Comparison of ENCODE assay signal across 10 cellular contexts in the genomic region with DNA sequence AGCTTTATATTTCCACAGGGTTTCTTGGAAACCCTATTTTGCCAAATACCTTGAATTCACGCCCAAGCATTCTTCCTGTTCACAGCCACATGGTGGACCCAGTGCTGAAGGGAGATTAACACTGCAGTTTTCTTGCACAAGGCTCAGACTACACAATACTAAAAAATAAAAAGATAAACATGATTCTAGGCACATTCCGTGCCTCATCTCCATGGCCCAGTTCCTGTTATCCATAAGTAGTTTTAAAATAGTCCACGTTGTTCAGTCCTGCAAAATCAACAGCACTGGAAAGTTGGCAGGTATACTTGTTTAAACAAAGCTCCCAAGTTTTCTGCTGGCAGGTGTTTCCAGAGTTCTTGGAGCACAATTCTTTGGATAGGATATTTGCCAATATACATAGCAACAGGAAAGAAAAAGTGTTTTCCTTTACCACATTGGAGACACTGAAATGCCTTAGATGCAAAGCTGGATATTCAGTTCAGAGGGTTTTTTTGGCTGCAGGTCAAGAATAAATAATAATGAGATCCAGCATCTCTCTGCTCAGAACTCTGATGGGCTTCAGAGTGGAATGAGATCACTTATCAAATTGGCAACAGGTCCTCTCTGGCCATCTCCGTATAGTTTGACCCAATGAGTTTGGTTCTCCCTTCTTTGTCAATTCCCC.
DNase-seq lines count a peak whose midpoint lies in the region; ATAC-seq and TF ChIP-seq lines count a peak whose summit lies in the region.
"Had no signal": no experiment of that assay in that cellular context is flagged by ENCODE, and none has a peak within 500 bp of the region (broad histone marks: within the 10 kb centered on the region; RNA-seq: fewer than 3 reads in every experiment).

No MANE protein-coding gene starts in this region.

- H3K4me1 ChIP-seq in stomach = peaks cover 7 to 42% (median 25%) of the 10 kb centered on the region in 4 donors

- intact Hi-C loops in stomach (cut with DNase I; ENCODE audit: low total_unique reads) = no loop called here

- peak overlapping the region; percentile 67 to 81 (median 73) for H3K27ac ChIP-seq in stomach

- in situ Hi-C loops in astrocyte of the spinal cord (cut with HindIII; ENCODE audit: low sequenced_read_pairs) = no loop called here

- H3K36me3 ChIP-seq in stomach = no peaks in the 10 kb centered on the region

- no peak for ATAC-seq in HG03139 (IDR thresholded peaks at IDR 0.05; ENCODE audit: unreplicated experiment)

- no peak for TF ChIP-seq POLR2A in stomach (IDR thresholded peaks at IDR 0.05)

- peak; percentile 57 for DNase-seq in NCI-H1105 (lab: John Stamatoyannopoulos, UW)
- peak; percentile 93 for DNase-seq in astrocyte of the spinal cord (ENCODE audit: low read depth, low spot score)
- DNase-seq in iris pigment epithelial cell (ENCODE audit: low read depth) = peak; percentile 79
- DNase-seq in stomach = peak; percentile 61
- no peak for DNase-seq in C1 segment of cervical spinal cord (lab: John Stamatoyannopoulos, UW)
- no peak for DNase-seq in KG1 (lab: John Stamatoyannopoulos, UW)
- DNase-seq in NCI-H1417 treated with DMSO at 0.1 percent for 48 hours (lab: John Stamatoyannopoulos, UW) = no peak
- DNase-seq: activated CD4-positive, alpha-beta T cell treated with anti-CD3 and anti-CD28 coated beads, Interleukin-2, amount 50 U/mL, for 48 hours; effector CD8-positive, alpha-beta T cell had no signal

- H3K4me3 ChIP-seq in astrocyte of the spinal cord (ENCODE audit: low read depth, low read length) = no peak overlapping the region
- no peak overlapping the region for H3K4me3 ChIP-seq in stomach

- no peak for TF ChIP-seq CTCF in astrocyte of the spinal cord (IDR thresholded peaks at IDR 0.05; ENCODE audit: low read depth, low read length)
- peak in 1 of 7 experiments; percentile 31 for TF ChIP-seq CTCF in stomach (IDR thresholded peaks at IDR 0.05)

- no peaks in the 10 kb centered on the region for H3K9me3 ChIP-seq in stomach

- TF ChIP-seq EP300 in stomach (IDR thresholded peaks at IDR 0.05) = peak; percentile 5

- 13 to 29% (median 22%) methylated on average over 4 of the region's 4 CpGs for WGBS in stomach, 5 donors

- no peaks in the 10 kb centered on the region for H3K27me3 ChIP-seq in stomach

Comparison
In these comparisons a context has a peak if more than half of its experiments do, and no peak if none do; other contexts are left out.
1. DNase-seq: peak in NCI-H1105 (single experiment), astrocyte of the spinal cord (single experiment), iris pigment epithelial cell (single experiment) and stomach (single experiment); none in C1 segment of cervical spinal cord (0 of 14), KG1 (single experiment) and NCI-H1417 treated with DMSO at 0.1 percent for 48 hours (single experiment).